1 cellular context compared by ENCODE assay signal in the genomic region with DNA sequence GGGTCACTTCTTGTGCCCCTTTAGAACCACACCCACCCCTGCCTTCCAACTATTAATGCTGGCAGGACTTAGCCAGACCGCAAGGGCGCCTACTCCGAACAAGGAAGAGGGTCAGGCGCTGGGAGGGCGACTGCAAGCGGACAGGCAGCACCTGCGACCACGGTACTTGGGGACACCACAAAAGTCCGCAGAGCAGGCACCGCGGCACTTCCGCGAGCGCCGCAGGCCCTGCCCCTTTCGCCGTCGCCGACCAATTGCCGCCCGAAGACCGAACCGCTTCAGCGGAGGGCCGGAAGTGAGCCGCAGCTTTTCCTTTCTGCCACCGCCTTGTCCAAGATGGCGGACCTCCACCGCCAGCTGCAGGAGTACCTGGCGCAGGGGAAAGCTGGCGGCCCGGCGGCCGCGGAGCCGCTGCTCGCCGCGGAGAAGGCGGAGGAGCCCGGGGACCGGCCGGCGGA.
TF ChIP-seq lines count a peak whose summit lies in the region.

A gene with protein sequence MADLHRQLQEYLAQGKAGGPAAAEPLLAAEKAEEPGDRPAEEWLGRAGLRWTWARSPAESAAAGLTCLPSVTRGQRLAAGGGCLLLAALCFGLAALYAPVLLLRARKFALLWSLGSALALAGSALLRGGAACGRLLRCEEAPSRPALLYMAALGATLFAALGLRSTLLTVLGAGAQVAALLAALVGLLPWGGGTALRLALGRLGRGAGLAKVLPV (plus strand): TSS at position 305 of the 458 bp plus-strand sequence. CDS start 32 bp downstream, at position 337.

TF ChIP-seq in HepG2, 621 proteins besides CTCF, POLR2A, EP300 and RAD21 (continued from another document and continues in another):
- peak; percentile 85 for TF ChIP-seq RBM22 (optimal IDR thresholded peaks at IDR 0.05; ENCODE audit: low read length)
- TF ChIP-seq MEIS1 (CRISPR knock-in tag; IDR thresholded peaks at IDR 0.05; ENCODE audit: borderline replicate concordance): 0 out of 2 replicates have a peak, but pooled peaks have one; percentile 40
- TF ChIP-seq ZBTB1 (CRISPR knock-in tag; IDR thresholded peaks at IDR 0.05; ENCODE audit: borderline replicate concordance): no peak
- TF ChIP-seq GTF3A (CRISPR knock-in tag; conservative IDR thresholded peaks at IDR 0.05): no peak
- no peak; the same call in 1 of the 2 replicates for TF ChIP-seq FOXC1 (CRISPR knock-in tag; IDR thresholded peaks at IDR 0.05; ENCODE audit: borderline replicate concordance)
- TF ChIP-seq SRY (CRISPR knock-in tag; IDR thresholded peaks at IDR 0.05): peak; percentile 37; the same call in 1 of the 2 replicates
- no peak for TF ChIP-seq SYNCRIP (IDR thresholded peaks at IDR 0.05; ENCODE audit: insufficient read depth, low read depth, low read length)
- no peak for TF ChIP-seq ARID2 (CRISPR knock-in tag; IDR thresholded peaks at IDR 0.05; ENCODE audit: borderline replicate concordance)
- TF ChIP-seq SRSF4 (IDR thresholded peaks at IDR 0.05; ENCODE audit: low read depth, low read length, poor library complexity, severe bottlenecking): no peak
- no peak for TF ChIP-seq ZNF781 (CRISPR knock-in tag; IDR thresholded peaks at IDR 0.05; ENCODE audit: borderline replicate concordance, not compliant biosample characterization)
- TF ChIP-seq, protein P1, sequence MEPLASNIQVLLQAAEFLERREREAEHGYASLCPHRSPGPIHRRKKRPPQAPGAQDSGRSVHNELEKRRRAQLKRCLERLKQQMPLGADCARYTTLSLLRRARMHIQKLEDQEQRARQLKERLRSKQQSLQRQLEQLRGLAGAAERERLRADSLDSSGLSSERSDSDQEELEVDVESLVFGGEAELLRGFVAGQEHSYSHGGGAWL (CRISPR knock-in tag; IDR thresholded peaks at IDR 0.05): peak; percentile 68; the same call in 1 of the 2 replicates
- no peak; the same call in 1 of the 2 replicates for TF ChIP-seq ZNF546 (CRISPR knock-in tag; conservative IDR thresholded peaks at IDR 0.05)
- 0 out of 2 replicates have a peak, but pooled peaks have one; percentile 40 for TF ChIP-seq ARNTL (CRISPR knock-in tag; IDR thresholded peaks at IDR 0.05)
- TF ChIP-seq PCBP1 (IDR thresholded peaks at IDR 0.05; ENCODE audit: borderline replicate concordance, low read depth, low read length): peak; percentile 69; the same call in 1 of the 2 replicates
- peak; percentile 59; the same call in 1 of the 2 replicates for TF ChIP-seq MIER2 (CRISPR knock-in tag; IDR thresholded peaks at IDR 0.05)
- TF ChIP-seq, protein P2, sequence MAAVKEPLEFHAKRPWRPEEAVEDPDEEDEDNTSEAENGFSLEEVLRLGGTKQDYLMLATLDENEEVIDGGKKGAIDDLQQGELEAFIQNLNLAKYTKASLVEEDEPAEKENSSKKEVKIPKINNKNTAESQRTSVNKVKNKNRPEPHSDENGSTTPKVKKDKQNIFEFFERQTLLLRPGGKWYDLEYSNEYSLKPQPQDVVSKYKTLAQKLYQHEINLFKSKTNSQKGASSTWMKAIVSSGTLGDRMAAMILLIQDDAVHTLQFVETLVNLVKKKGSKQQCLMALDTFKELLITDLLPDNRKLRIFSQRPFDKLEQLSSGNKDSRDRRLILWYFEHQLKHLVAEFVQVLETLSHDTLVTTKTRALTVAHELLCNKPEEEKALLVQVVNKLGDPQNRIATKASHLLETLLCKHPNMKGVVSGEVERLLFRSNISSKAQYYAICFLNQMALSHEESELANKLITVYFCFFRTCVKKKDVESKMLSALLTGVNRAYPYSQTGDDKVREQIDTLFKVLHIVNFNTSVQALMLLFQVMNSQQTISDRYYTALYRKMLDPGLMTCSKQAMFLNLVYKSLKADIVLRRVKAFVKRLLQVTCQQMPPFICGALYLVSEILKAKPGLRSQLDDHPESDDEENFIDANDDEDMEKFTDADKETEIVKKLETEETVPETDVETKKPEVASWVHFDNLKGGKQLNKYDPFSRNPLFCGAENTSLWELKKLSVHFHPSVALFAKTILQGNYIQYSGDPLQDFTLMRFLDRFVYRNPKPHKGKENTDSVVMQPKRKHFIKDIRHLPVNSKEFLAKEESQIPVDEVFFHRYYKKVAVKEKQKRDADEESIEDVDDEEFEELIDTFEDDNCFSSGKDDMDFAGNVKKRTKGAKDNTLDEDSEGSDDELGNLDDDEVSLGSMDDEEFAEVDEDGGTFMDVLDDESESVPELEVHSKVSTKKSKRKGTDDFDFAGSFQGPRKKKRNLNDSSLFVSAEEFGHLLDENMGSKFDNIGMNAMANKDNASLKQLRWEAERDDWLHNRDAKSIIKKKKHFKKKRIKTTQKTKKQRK (IDR thresholded peaks at IDR 0.05; ENCODE audit: low read length): no peak
- TF ChIP-seq ISX (CRISPR knock-in tag; conservative IDR thresholded peaks at IDR 0.05): 0 out of 2 replicates have a peak, but pooled peaks have one; percentile 43
- TF ChIP-seq, protein P3, sequence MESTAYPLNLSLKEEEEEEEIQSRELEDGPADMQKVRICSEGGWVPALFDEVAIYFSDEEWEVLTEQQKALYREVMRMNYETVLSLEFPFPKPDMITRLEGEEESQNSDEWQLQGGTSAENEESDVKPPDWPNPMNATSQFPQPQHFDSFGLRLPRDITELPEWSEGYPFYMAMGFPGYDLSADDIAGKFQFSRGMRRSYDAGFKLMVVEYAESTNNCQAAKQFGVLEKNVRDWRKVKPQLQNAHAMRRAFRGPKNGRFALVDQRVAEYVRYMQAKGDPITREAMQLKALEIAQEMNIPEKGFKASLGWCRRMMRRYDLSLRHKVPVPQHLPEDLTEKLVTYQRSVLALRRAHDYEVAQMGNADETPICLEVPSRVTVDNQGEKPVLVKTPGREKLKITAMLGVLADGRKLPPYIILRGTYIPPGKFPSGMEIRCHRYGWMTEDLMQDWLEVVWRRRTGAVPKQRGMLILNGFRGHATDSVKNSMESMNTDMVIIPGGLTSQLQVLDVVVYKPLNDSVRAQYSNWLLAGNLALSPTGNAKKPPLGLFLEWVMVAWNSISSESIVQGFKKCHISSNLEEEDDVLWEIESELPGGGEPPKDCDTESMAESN (CRISPR knock-in tag; conservative IDR thresholded peaks at IDR 0.05): peak; percentile 86; the same call in 1 of the 2 replicates
- no peak for TF ChIP-seq NCOR1 (IDR thresholded peaks at IDR 0.05; ENCODE audit: borderline replicate concordance, low read length)
- TF ChIP-seq, protein P4, sequence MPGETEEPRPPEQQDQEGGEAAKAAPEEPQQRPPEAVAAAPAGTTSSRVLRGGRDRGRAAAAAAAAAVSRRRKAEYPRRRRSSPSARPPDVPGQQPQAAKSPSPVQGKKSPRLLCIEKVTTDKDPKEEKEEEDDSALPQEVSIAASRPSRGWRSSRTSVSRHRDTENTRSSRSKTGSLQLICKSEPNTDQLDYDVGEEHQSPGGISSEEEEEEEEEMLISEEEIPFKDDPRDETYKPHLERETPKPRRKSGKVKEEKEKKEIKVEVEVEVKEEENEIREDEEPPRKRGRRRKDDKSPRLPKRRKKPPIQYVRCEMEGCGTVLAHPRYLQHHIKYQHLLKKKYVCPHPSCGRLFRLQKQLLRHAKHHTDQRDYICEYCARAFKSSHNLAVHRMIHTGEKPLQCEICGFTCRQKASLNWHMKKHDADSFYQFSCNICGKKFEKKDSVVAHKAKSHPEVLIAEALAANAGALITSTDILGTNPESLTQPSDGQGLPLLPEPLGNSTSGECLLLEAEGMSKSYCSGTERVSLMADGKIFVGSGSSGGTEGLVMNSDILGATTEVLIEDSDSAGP (CRISPR knock-in tag; IDR thresholded peaks at IDR 0.05; ENCODE audit: borderline replicate concordance): peak; percentile 83; the same call in 1 of the 2 replicates
- TF ChIP-seq, protein P5, sequence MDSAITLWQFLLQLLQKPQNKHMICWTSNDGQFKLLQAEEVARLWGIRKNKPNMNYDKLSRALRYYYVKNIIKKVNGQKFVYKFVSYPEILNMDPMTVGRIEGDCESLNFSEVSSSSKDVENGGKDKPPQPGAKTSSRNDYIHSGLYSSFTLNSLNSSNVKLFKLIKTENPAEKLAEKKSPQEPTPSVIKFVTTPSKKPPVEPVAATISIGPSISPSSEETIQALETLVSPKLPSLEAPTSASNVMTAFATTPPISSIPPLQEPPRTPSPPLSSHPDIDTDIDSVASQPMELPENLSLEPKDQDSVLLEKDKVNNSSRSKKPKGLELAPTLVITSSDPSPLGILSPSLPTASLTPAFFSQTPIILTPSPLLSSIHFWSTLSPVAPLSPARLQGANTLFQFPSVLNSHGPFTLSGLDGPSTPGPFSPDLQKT (CRISPR knock-in tag; IDR thresholded peaks at IDR 0.05; ENCODE audit: borderline replicate concordance): peak; percentile 19; the same call in 1 of the 2 replicates
- TF ChIP-seq ATF1 (CRISPR knock-in tag; IDR thresholded peaks at IDR 0.05): no peak
- TF ChIP-seq KLF9 (CRISPR knock-in tag; IDR thresholded peaks at IDR 0.05; ENCODE audit: low read depth): 0 out of 2 replicates have a peak, but pooled peaks have one; percentile 64
- TF ChIP-seq, protein P6, sequence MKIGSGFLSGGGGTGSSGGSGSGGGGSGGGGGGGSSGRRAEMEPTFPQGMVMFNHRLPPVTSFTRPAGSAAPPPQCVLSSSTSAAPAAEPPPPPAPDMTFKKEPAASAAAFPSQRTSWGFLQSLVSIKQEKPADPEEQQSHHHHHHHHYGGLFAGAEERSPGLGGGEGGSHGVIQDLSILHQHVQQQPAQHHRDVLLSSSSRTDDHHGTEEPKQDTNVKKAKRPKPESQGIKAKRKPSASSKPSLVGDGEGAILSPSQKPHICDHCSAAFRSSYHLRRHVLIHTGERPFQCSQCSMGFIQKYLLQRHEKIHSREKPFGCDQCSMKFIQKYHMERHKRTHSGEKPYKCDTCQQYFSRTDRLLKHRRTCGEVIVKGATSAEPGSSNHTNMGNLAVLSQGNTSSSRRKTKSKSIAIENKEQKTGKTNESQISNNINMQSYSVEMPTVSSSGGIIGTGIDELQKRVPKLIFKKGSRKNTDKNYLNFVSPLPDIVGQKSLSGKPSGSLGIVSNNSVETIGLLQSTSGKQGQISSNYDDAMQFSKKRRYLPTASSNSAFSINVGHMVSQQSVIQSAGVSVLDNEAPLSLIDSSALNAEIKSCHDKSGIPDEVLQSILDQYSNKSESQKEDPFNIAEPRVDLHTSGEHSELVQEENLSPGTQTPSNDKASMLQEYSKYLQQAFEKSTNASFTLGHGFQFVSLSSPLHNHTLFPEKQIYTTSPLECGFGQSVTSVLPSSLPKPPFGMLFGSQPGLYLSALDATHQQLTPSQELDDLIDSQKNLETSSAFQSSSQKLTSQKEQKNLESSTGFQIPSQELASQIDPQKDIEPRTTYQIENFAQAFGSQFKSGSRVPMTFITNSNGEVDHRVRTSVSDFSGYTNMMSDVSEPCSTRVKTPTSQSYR (CRISPR knock-in tag; IDR thresholded peaks at IDR 0.05; ENCODE audit: borderline replicate concordance): peak; percentile 37; the same call in 1 of the 2 replicates
- TF ChIP-seq ZNF549 (CRISPR knock-in tag; IDR thresholded peaks at IDR 0.05): no peak
- no peak for TF ChIP-seq ZSCAN22 (CRISPR knock-in tag; IDR thresholded peaks at IDR 0.05)
- TF ChIP-seq ZNF337 (CRISPR knock-in tag; IDR thresholded peaks at IDR 0.05; ENCODE audit: borderline replicate concordance, low read depth): no peak
- TF ChIP-seq ZSCAN25 (CRISPR knock-in tag; IDR thresholded peaks at IDR 0.05): no peak
- TF ChIP-seq BHLHE40 (IDR thresholded peaks at IDR 0.05; ENCODE audit: low read length): no peak
- TF ChIP-seq PITX1 (CRISPR knock-in tag; IDR thresholded peaks at IDR 0.05): no peak
- no peak for TF ChIP-seq IKZF4 (CRISPR knock-in tag; IDR thresholded peaks at IDR 0.05; ENCODE audit: borderline replicate concordance, low read depth, not compliant biosample characterization)
- TF ChIP-seq, protein P7, sequence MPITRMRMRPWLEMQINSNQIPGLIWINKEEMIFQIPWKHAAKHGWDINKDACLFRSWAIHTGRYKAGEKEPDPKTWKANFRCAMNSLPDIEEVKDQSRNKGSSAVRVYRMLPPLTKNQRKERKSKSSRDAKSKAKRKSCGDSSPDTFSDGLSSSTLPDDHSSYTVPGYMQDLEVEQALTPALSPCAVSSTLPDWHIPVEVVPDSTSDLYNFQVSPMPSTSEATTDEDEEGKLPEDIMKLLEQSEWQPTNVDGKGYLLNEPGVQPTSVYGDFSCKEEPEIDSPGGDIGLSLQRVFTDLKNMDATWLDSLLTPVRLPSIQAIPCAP (CRISPR knock-in tag; IDR thresholded peaks at IDR 0.05; ENCODE audit: low read depth): 0 out of 2 replicates have a peak, but pooled peaks have one; percentile 32
- TF ChIP-seq FOXA3 (CRISPR knock-in tag; IDR thresholded peaks at IDR 0.05): peak; percentile 35; the same call in 1 of the 2 replicates
- TF ChIP-seq ZNF34 (CRISPR knock-in tag; IDR thresholded peaks at IDR 0.05; ENCODE audit: borderline replicate concordance): peak; percentile 84; the same call in 1 of the 2 replicates
- TF ChIP-seq ZNF589 (CRISPR knock-in tag; conservative IDR thresholded peaks at IDR 0.05): 0 out of 2 replicates have a peak, but pooled peaks have one; percentile 82
- TF ChIP-seq KMT2B (CRISPR knock-in tag; IDR thresholded peaks at IDR 0.05): peak; percentile 88
- no peak for TF ChIP-seq ZNF674 (CRISPR knock-in tag; IDR thresholded peaks at IDR 0.05; ENCODE audit: low read depth)
- TF ChIP-seq ZNF547 (CRISPR knock-in tag; IDR thresholded peaks at IDR 0.05): no peak; the same call in none of the 2 replicates
- no peak for TF ChIP-seq PHB2 (IDR thresholded peaks at IDR 0.05; ENCODE audit: partially characterized antibody)
- no peak for TF ChIP-seq ZFYVE20 (CRISPR knock-in tag; IDR thresholded peaks at IDR 0.05; ENCODE audit: borderline replicate concordance, low read depth)
- TF ChIP-seq PHF21A (CRISPR knock-in tag; IDR thresholded peaks at IDR 0.05): no peak; the same call in 1 of the 2 replicates
- peak; percentile 81; the same call in 1 of the 2 replicates for TF ChIP-seq HDAC1 (CRISPR knock-in tag; IDR thresholded peaks at IDR 0.05)
- no peak; the same call in 1 of the 2 replicates for TF ChIP-seq POLR2AphosphoS2 (IDR thresholded peaks at IDR 0.05; ENCODE audit: low read depth, low read length)
- TF ChIP-seq FOSL1 (CRISPR knock-in tag; IDR thresholded peaks at IDR 0.05; ENCODE audit: borderline replicate concordance): no peak
- TF ChIP-seq TEAD2 (CRISPR knock-in tag; IDR thresholded peaks at IDR 0.05): peak; percentile 56; the same call in 1 of the 2 replicates
- TF ChIP-seq, protein P8, sequence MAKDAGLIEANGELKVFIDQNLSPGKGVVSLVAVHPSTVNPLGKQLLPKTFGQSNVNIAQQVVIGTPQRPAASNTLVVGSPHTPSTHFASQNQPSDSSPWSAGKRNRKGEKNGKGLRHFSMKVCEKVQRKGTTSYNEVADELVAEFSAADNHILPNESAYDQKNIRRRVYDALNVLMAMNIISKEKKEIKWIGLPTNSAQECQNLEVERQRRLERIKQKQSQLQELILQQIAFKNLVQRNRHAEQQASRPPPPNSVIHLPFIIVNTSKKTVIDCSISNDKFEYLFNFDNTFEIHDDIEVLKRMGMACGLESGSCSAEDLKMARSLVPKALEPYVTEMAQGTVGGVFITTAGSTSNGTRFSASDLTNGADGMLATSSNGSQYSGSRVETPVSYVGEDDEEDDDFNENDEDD (CRISPR knock-in tag; IDR thresholded peaks at IDR 0.05; ENCODE audit: borderline replicate concordance): peak; percentile 46; the same call in 1 of the 2 replicates
